ENCODE assay signal across 1 cellular context in genomic region chr9:113471143-113471542, GRCh38.
TF ChIP-seq lines count a peak whose summit lies in the region.

No MANE protein-coding gene starts in this region.

TF ChIP-seq in H1, 55 proteins besides CTCF, POLR2A, EP300 and RAD21:
- TF ChIP-seq NANOG (IDR thresholded peaks at IDR 0.05; ENCODE audit: insufficient read depth, low read depth, low read length, poor library complexity, severe bottlenecking) = no peak
- TF ChIP-seq ATF2 (IDR thresholded peaks at IDR 0.05; ENCODE audit: low read length) = no peak
- TF ChIP-seq TEAD4 (IDR thresholded peaks at IDR 0.05; ENCODE audit: low read depth, low read length) = no peak
- no peak for TF ChIP-seq E2F6 (IDR thresholded peaks at IDR 0.05)
- no peak for TF ChIP-seq SIX5 (IDR thresholded peaks at IDR 0.05; ENCODE audit: low read depth, low read length)
- no peak for TF ChIP-seq EZH2 (IDR thresholded peaks at IDR 0.05; ENCODE audit: low read depth, low read length, severe bottlenecking)
- no peak for TF ChIP-seq BRCA1 (IDR thresholded peaks at IDR 0.05; ENCODE audit: low read depth, low read length)
- TF ChIP-seq SP4 (IDR thresholded peaks at IDR 0.05; ENCODE audit: low read length) = no peak
- TF ChIP-seq SUZ12 (IDR thresholded peaks at IDR 0.05; ENCODE audit: low read length) = no peak
- TF ChIP-seq NRF1 (IDR thresholded peaks at IDR 0.05; ENCODE audit: low read depth, low read length) = no peak
- TF ChIP-seq, protein P1, sequence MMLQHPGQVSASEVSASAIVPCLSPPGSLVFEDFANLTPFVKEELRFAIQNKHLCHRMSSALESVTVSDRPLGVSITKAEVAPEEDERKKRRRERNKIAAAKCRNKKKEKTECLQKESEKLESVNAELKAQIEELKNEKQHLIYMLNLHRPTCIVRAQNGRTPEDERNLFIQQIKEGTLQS (IDR thresholded peaks at IDR 0.05; ENCODE audit: insufficient read depth, low read depth, low read length) = no peak
